ENCODE assay signal across 1 cellular context in the genomic region with DNA sequence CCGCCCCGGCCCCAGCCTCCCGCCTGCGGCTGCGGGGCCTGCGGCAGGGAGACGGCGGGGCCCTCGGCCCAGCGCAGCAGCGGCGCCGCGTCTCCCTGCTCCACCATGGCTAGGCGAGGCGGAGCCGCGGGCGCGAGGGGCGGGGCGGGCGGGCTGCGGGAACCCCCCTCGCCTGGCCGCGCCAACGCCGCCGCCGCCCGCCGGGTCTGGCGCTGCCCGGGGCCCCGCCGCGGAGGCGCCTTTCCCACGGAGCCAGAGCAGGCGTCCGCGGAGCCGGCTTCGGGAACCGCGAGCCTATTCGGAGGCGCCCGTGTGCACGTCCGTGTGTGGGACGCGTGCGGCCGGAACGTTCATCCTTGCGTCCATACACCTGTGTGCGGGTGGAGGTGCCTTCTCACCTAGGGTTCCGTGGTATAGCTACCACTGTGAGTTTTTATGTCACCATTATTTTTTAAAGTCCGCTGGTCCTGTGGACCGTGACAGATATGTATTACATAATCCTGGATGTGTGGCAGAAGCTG.
TF ChIP-seq lines count a peak whose summit lies in the region.

A gene with protein sequence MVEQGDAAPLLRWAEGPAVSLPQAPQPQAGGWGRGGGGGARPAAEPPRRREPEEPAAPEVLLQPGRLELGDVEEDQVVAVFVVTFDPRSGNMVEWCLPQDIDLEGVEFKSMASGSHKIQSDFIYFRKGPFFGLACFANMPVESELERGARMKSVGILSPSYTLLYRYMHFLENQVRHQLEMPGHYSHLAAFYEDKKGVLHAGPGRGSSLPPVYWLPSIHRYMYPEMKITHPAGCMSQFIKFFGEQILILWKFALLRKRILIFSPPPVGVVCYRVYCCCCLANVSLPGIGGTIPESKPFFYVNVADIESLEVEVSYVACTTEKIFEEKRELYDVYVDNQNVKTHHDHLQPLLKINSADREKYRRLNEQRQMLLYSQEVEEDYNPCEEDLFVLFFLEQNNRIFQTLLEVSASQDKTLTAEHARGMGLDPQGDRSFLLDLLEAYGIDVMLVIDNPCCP (minus strand): TSS at position 120 of the 521 bp plus-strand sequence. CDS start 13 bp downstream, at position 107.

TF ChIP-seq in IMR-90, 13 proteins besides CTCF, POLR2A, EP300 and RAD21:
- TF ChIP-seq MAFK (IDR thresholded peaks at IDR 0.05; ENCODE audit: low read depth, low read length) (no peak), FOS (IDR thresholded peaks at IDR 0.05; ENCODE audit: low read depth, low read length) (no peak), NFE2L2 (IDR thresholded peaks at IDR 0.05; ENCODE audit: low read depth, low read length) (no peak), SMC3 (IDR thresholded peaks at IDR 0.05; ENCODE audit: low read depth, low read length) (no peak), MAZ (IDR thresholded peaks at IDR 0.05; ENCODE audit: borderline replicate concordance, low read depth, low read length) (no peak; the same call in 1 of the 2 replicates), RCOR1 (IDR thresholded peaks at IDR 0.05; ENCODE audit: insufficient replicate concordance, low read length) (no peak), CHD1 (IDR thresholded peaks at IDR 0.05; ENCODE audit: low read depth, low read length) (no peak), RFX5 (IDR thresholded peaks at IDR 0.05; ENCODE audit: low read depth, low read length) (no peak), CEBPB (IDR thresholded peaks at IDR 0.05; ENCODE audit: low read depth, low read length) (no peak), MXI1 (IDR thresholded peaks at IDR 0.05; ENCODE audit: borderline replicate concordance, low read depth, low read length) (no peak), BHLHE40 (IDR thresholded peaks at IDR 0.05; ENCODE audit: low read depth, low read length) (no peak)
- TF ChIP-seq, protein P1, sequence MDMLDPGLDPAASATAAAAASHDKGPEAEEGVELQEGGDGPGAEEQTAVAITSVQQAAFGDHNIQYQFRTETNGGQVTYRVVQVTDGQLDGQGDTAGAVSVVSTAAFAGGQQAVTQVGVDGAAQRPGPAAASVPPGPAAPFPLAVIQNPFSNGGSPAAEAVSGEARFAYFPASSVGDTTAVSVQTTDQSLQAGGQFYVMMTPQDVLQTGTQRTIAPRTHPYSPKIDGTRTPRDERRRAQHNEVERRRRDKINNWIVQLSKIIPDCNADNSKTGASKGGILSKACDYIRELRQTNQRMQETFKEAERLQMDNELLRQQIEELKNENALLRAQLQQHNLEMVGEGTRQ (IDR thresholded peaks at IDR 0.05; ENCODE audit: low read depth, low read length) = no peak
- TF ChIP-seq, protein P2, sequence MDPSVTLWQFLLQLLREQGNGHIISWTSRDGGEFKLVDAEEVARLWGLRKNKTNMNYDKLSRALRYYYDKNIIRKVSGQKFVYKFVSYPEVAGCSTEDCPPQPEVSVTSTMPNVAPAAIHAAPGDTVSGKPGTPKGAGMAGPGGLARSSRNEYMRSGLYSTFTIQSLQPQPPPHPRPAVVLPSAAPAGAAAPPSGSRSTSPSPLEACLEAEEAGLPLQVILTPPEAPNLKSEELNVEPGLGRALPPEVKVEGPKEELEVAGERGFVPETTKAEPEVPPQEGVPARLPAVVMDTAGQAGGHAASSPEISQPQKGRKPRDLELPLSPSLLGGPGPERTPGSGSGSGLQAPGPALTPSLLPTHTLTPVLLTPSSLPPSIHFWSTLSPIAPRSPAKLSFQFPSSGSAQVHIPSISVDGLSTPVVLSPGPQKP (IDR thresholded peaks at IDR 0.05; ENCODE audit: borderline replicate concordance, low read depth, low read length) = no peak
